19 cellular contexts compared by ENCODE assay signal in genomic region chr4:118754890-118755289, GRCh38.
DNase-seq lines count a peak whose midpoint lies in the region; ATAC-seq and TF ChIP-seq lines count a peak whose summit lies in the region.
"Had no signal": no experiment of that assay in that cellular context is flagged by ENCODE, and none has a peak within 500 bp of the region (broad histone marks: within the 10 kb centered on the region; RNA-seq: fewer than 3 reads in every experiment).

No MANE protein-coding gene starts in this region.

- TF ChIP-seq POLR2A in esophagus muscularis mucosa (IDR thresholded peaks at IDR 0.05; ENCODE audit: low read depth) (no peak), suprapubic skin (IDR thresholded peaks at IDR 0.05) (no peak), erythroblast (IDR thresholded peaks at IDR 0.05; ENCODE audit: low read length) (no peak)

- H3K27ac Mint-ChIP-seq in HFFc6 (peak overlapping the region; percentile 76), osteocyte (ENCODE audit: unreplicated experiment) (peak overlapping the region; percentile 60)

- no peaks in the 10 kb centered on the region for H3K9me3 Mint-ChIP-seq in HFFc6
- H3K9me3 Mint-ChIP-seq in osteocyte (ENCODE audit: unreplicated experiment): no peaks in the 10 kb centered on the region

- H3K27me3 Mint-ChIP-seq in HFFc6 (ENCODE audit: insufficient read depth) (peaks cover 1% of the 10 kb centered on the region; the same call in 1 of the 2 replicates), osteocyte (ENCODE audit: unreplicated experiment) (no peaks in the 10 kb centered on the region)

- no peaks in the 10 kb centered on the region for H3K27me3 ChIP-seq in esophagus muscularis mucosa
- H3K27me3 ChIP-seq in suprapubic skin: no peaks in the 10 kb centered on the region
- H3K27me3 ChIP-seq: adrenal gland, cardiac muscle cell, ovary had no signal

- ATAC-seq in GM19328 (IDR thresholded peaks at IDR 0.05; ENCODE audit: unreplicated experiment) (no peak), HG02852 (IDR thresholded peaks at IDR 0.05; ENCODE audit: unreplicated experiment) (no peak)

- H3K36me3 Mint-ChIP-seq in HFFc6 (ENCODE audit: low read depth) (peaks cover 69% of the 10 kb centered on the region), osteocyte (ENCODE audit: unreplicated experiment) (peaks cover 64% of the 10 kb centered on the region)

- H3K4me3 ChIP-seq in esophagus muscularis mucosa (no peak overlapping the region), suprapubic skin (no peak overlapping the region)
- H3K4me3 ChIP-seq: adrenal gland, cardiac muscle cell, ovary had no signal

- intact Hi-C loops in esophagus muscularis mucosa (cut with DNase I): no loop called here

- H3K4me1 ChIP-seq in esophagus muscularis mucosa: peaks cover 56 to 98% (median 96%) of the 10 kb centered on the region in 4 donors
- H3K4me1 ChIP-seq in suprapubic skin: peaks cover 46% of the 10 kb centered on the region

- DNase-seq in HFFc6: no peak
- no peak for DNase-seq in esophagus muscularis mucosa (ENCODE audit: extremely low spot score)
- no peak for DNase-seq in osteocyte (ENCODE audit: extremely low spot score, unreplicated experiment)
- no peak for DNase-seq in suprapubic skin (ENCODE audit: low spot score in 2 of 2)
- DNase-seq in HUDEP-2 (lab: John Stamatoyannopoulos, UW; ENCODE audit: unreplicated experiment in 76 of 76): no peak
- no peak for DNase-seq in erythroblast (lab: John Stamatoyannopoulos, UW)
- DNase-seq: activated gamma-delta T cell treated with Interleukin-2 at 50 U/mL for 16 hours, activated T-cell treated with anti-CD3 and anti-CD28 coated beads for 4 hours, adrenal gland, DMS79 treated with DMSO at 0.1 percent for 48 hours, GOT3, NCI-H1417 treated with DMSO at 0.1 percent for 48 hours, NCI-H526, ovary, small intestine, SW 1271 had no signal

- H3K4me3 Mint-ChIP-seq in HFFc6: no peak overlapping the region
- no peak overlapping the region for H3K4me3 Mint-ChIP-seq in osteocyte (ENCODE audit: unreplicated experiment)

- H3K9me3 ChIP-seq in esophagus muscularis mucosa: no peaks in the 10 kb centered on the region
- no peaks in the 10 kb centered on the region for H3K9me3 ChIP-seq in suprapubic skin
- H3K9me3 ChIP-seq: adrenal gland, ovary had no signal

- H3K27ac ChIP-seq in esophagus muscularis mucosa (replicated peaks in 1 of 4) (peak overlapping the region; percentile 76 to 91 (median 82)), suprapubic skin (peak overlapping the region; percentile 62)
- H3K27ac ChIP-seq: cardiac muscle cell had no signal

- H3K4me1 Mint-ChIP-seq in HFFc6 (ENCODE audit: low read depth) (peaks cover 88% of the 10 kb centered on the region), osteocyte (ENCODE audit: unreplicated experiment) (peaks cover 53% of the 10 kb centered on the region)

- 48% methylated on average over 2 of the region's 2 CpGs for WGBS in esophagus muscularis mucosa
- 38% methylated on average over 2 of the region's 2 CpGs for WGBS in suprapubic skin

- TF ChIP-seq CTCF in HFFc6 (IDR thresholded peaks at IDR 0.05) (no peak), esophagus muscularis mucosa (IDR thresholded peaks at IDR 0.05) (no peak), osteocyte (IDR thresholded peaks at IDR 0.05) (no peak), suprapubic skin (IDR thresholded peaks at IDR 0.05) (no peak)

- H3K36me3 ChIP-seq in esophagus muscularis mucosa: peaks cover 0 to 17% (median 8%) of the 10 kb centered on the region in 4 donors
- no peaks in the 10 kb centered on the region for H3K36me3 ChIP-seq in suprapubic skin
- H3K36me3 ChIP-seq: ovary had no signal

- TF ChIP-seq EP300 in esophagus muscularis mucosa (IDR thresholded peaks at IDR 0.05) (no peak), suprapubic skin (IDR thresholded peaks at IDR 0.05) (no peak)
